12 cellular contexts compared by ENCODE assay signal in the genomic region with DNA sequence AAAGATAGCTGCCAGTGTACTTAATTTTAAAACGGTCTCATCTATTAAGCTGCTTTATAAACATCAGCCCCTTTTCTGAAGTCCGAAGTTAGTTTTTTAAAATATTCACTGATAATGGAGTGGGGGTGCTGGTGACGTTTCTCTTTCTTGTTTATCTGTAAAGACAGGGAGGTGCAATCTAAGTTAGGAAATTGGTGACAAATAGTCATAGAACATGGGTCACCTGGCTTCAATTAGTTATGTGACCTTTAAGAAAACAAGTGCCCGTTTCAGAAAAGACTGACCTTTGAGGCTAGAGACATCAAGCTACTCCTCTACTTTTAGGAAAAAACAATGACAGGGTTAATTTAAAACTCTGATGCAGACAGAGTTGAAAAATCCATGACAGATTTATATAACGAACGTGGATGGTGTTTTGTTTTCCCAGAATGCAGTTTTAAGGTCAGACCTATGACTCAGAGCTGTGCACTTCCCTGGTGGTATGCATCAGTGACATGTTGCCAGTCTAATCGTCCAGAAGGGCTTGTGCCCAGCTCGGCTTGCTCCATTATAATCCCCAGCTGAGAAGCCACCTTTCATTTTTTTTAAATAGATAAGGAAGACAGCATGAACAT. TPM values are rescaled to one million over a fixed set of nuclear protein-coding genes. Genes with fewer than 3 reads are reported as not detected.
A peak's percentile ranks its signal among the peaks of the same experiment; 100 is the strongest.
DNase-seq lines count a peak whose midpoint lies in the region; ATAC-seq, FAIRE-seq and TF ChIP-seq lines count a peak whose summit lies in the region.
"Had no signal": no experiment of that assay in that cellular context is flagged by ENCODE, and none has a peak within 500 bp of the region (broad histone marks: within the 10 kb centered on the region; RNA-seq: fewer than 3 reads in every experiment).

No MANE protein-coding gene starts in this region.

- H3K4me3 Mint-ChIP-seq in chondrocyte (ENCODE audit: unreplicated experiment), result peak overlapping the region; percentile 2
- H3K4me3 Mint-ChIP-seq: endodermal cell had no signal

- TF ChIP-seq CTCF in chondrocyte (IDR thresholded peaks at IDR 0.05) (no peak), HepG2 (CRISPR knock-in tag; IDR thresholded peaks at IDR 0.05) (no peak)

- H3K4me2 ChIP-seq in HepG2 (ENCODE audit: low read depth, low read length), result no peak overlapping the region; the same call in 1 of the 2 replicates

- POLR2A ChIA-PET in HepG2 (lab: Yijun Ruan, JAX), result no interaction called here

- no peak overlapping the region for H3K27ac ChIP-seq in HepG2 (ENCODE audit: extremely low read length, insufficient read depth, low read length)
- H3K27ac ChIP-seq: upper lobe of right lung had no signal

- CTCF ChIA-PET in HepG2 (lab: Yijun Ruan, JAX; ENCODE audit: low intra/inter-chr PET ratio, low total read pairs), result no interaction called here

- no peak for TF ChIP-seq RAD21 in HepG2 (CRISPR knock-in tag; IDR thresholded peaks at IDR 0.05)

- H3K4me1 Mint-ChIP-seq in chondrocyte (ENCODE audit: low read depth), result peaks cover 74% of the 10 kb centered on the region
- H3K4me1 Mint-ChIP-seq: endodermal cell had no signal

- no peaks in the 10 kb centered on the region for H4K20me1 ChIP-seq in HepG2 (ENCODE audit: insufficient read depth, low read length)

- BruUV-seq in HepG2 (replicated peaks; lab: Mats Ljungman, UMichigan), result no TSS peak

- no peaks in the 10 kb centered on the region for H3K79me2 ChIP-seq in HepG2 (ENCODE audit: insufficient read depth, low read length)

- no peak for TF ChIP-seq POLR2A in HepG2 (IDR thresholded peaks at IDR 0.05; ENCODE audit: insufficient read depth in 1 of 2, low read depth in 2 of 2, low read length in 2 of 2)

- H3K4me3 ChIP-seq in HepG2 (replicated peaks in 1 of 3; ENCODE audit: insufficient read depth in 1 of 3, low read depth in 2 of 3, low read length in 3 of 3), result no peak overlapping the region
- H3K4me3 ChIP-seq: upper lobe of right lung had no signal

- ATAC-seq in HepG2 (no peak), HG02623 (IDR thresholded peaks at IDR 0.05; ENCODE audit: unreplicated experiment) (no peak)
- ATAC-seq: upper lobe of right lung had no signal

- intact Hi-C loops in HepG2 (cut with micrococcal nuclease; ENCODE audit: unreplicated experiment), result no loop called here

- no peaks in the 10 kb centered on the region for H3K9me3 Mint-ChIP-seq in chondrocyte (ENCODE audit: low read depth)

- TF ChIP-seq EP300 in HepG2 (IDR thresholded peaks at IDR 0.05; ENCODE audit: low read depth in 2 of 2, low read length in 2 of 2) (no peak), HepG2 (CRISPR knock-in tag; IDR thresholded peaks at IDR 0.05; ENCODE audit: borderline replicate concordance) (no peak)

- no peaks in the 10 kb centered on the region for H3K9me3 ChIP-seq in HepG2 (ENCODE audit: low read length)
- H3K9me3 ChIP-seq: upper lobe of right lung had no signal

- H3K9ac ChIP-seq in HepG2 (ENCODE audit: insufficient read depth, low read depth, low read length), result no peak overlapping the region

- in situ Hi-C loops in HepG2 (cut with HindIII; ENCODE audit: extremely low pct_ligation_motif_present, low pct_unique_long_range_greater_than_20kb), result no loop called here

- WGBS in HepG2 (ENCODE audit: low lambda C conversion rate), result 2% methylated on average over 6 of the region's 8 CpGs

- no peaks in the 10 kb centered on the region for H3K27me3 Mint-ChIP-seq in chondrocyte (ENCODE audit: low read depth)

- H3K36me3 Mint-ChIP-seq in chondrocyte (ENCODE audit: low read depth), result peaks cover 7% of the 10 kb centered on the region

- DNase-seq in NCI-H446 treated with DMSO at 0.1 percent for 48 hours (lab: John Stamatoyannopoulos, UW) (peak; percentile 9), NCI-H446 (lab: John Stamatoyannopoulos, UW) (no peak), chondrocyte (ENCODE audit: low spot score) (no peak), HepG2 (ENCODE audit: low spot score) (no peak), urothelium cell line (ENCODE audit: low spot score) (peak; percentile 12), NCI-H748 treated with DMSO at 0.1 percent for 48 hours (lab: John Stamatoyannopoulos, UW) (no peak)
- no peak for DNase-seq in stimulated activated CD4-positive, alpha-beta T cell treated with anti-CD3 and anti-CD28 coated beads, Interleukin-12 subunit alpha, Interleukin-12 subunit beta, amount 100 ng/mL, for 4 hours
- DNase-seq: activated gamma-delta T cell, endodermal cell, NCI-H1417, upper lobe of right lung had no signal

- no peak overlapping the region for H2AFZ ChIP-seq in HepG2 (ENCODE audit: low read length)

- H3K4me1 ChIP-seq in HepG2 (ENCODE audit: insufficient read depth, low read length), result no peaks in the 10 kb centered on the region

- no peaks in the 10 kb centered on the region for H3K36me3 ChIP-seq in HepG2 (replicated peaks in 1 of 2; ENCODE audit: control insufficient read depth in 1 of 2, insufficient read depth in 2 of 2, low read length in 2 of 2)
- H3K36me3 ChIP-seq: upper lobe of right lung had no signal

- FAIRE-seq in HepG2 (lab: Jason Lieb, UNC) (no peak), urothelium cell line (lab: Jason Lieb, UNC) (no peak)

- H3K27me3 ChIP-seq in HepG2 (ENCODE audit: control insufficient read depth in 1 of 2, insufficient read depth in 2 of 2, low read length in 2 of 2), result no peaks in the 10 kb centered on the region
- H3K27me3 ChIP-seq: upper lobe of right lung had no signal

- peak overlapping the region; percentile 85 for H3K27ac Mint-ChIP-seq in chondrocyte (ENCODE audit: unreplicated experiment)
- H3K27ac Mint-ChIP-seq: endodermal cell had no signal

TF ChIP-seq in HepG2, 621 proteins besides CTCF, POLR2A, EP300 and RAD21:
- TF ChIP-seq RFX5 (IDR thresholded peaks at IDR 0.05; ENCODE audit: low read depth, low read length), result no peak
- 0 out of 2 replicates have a peak, but pooled peaks have one; percentile 16 for TF ChIP-seq FOSL2 (CRISPR knock-in tag; IDR thresholded peaks at IDR 0.05)

RNA-seq across cellular contexts. Expression of a gene that starts 38.2 kb away (rescaled TPM):
- total RNA-seq in chondrocyte (744 to 1,032 TPM (median 1,007 TPM) in 3 replicates), HepG2 (2016; rRNA removed; fragmentation: Illumina TruSeq; extraction: Trizol) (not detected in 2 replicates)
- total RNA-seq in HepG2 (2016; cell fraction: cytosol; rRNA removed; fragmentation: Illumina TruSeq; extraction: Trizol; ENCODE audit: low read depth), result not detected in 2 replicates
- not detected in 2 replicates for total RNA-seq in HepG2 (2016; cell fraction: insoluble cytoplasmic fraction; rRNA removed; fragmentation: Illumina TruSeq; extraction: Trizol)
- not detected in 2 replicates for total RNA-seq in HepG2 (2016; cell fraction: membrane; rRNA removed; fragmentation: Illumina TruSeq; extraction: Trizol)
- total RNA-seq in HepG2 (2016; cell fraction: nucleus; rRNA removed; fragmentation: Illumina TruSeq; extraction: Trizol), result not detected in 2 replicates
- polyA plus RNA-seq in HepG2 (2011; rRNA removed), result 0.24 and 0.33 TPM in 2 replicates
- polyA plus RNA-seq in HepG2 (2011; cell fraction: cytosol; rRNA removed), result 0.15 and 0.18 TPM in 2 replicates
- polyA plus RNA-seq in HepG2 (2011; cell fraction: nucleus; rRNA removed), result 0.14 and 0.18 TPM in 2 replicates
- 0.28 TPM in 1 of 2 replicates, not detected in the other for polyA plus RNA-seq in HepG2 (2012)
- polyA plus RNA-seq in HepG2 (2016; cell fraction: cytosol; fragmentation: Illumina TruSeq; extraction: Trizol; ENCODE audit: low read depth), result not detected in 2 replicates
- polyA plus RNA-seq in HepG2 (2016; cell fraction: insoluble cytoplasmic fraction; fragmentation: Illumina TruSeq; extraction: Trizol; ENCODE audit: low read depth), result 0.11 TPM in 1 of 2 replicates, not detected in the other
- polyA plus RNA-seq in HepG2 (2016; cell fraction: membrane; fragmentation: Illumina TruSeq; extraction: Trizol; ENCODE audit: low read depth), result 0.07 TPM in 1 of 2 replicates, not detected in the other
- not detected in 2 replicates for polyA plus RNA-seq in HepG2 (2016; cell fraction: nucleus; fragmentation: Illumina TruSeq; extraction: Trizol; ENCODE audit: insufficient read depth, low read depth)
- polyA minus RNA-seq in HepG2 (2011; rRNA and poly(A)+ RNA removed; ENCODE audit: low replicate concordance), result 1.0 and 84.7 TPM in 2 replicates
- 0.40 TPM in 1 of 2 replicates, not detected in the other for polyA minus RNA-seq in HepG2 (2011; cell fraction: cytosol; rRNA and poly(A)+ RNA removed)
- polyA minus RNA-seq in HepG2 (2011; cell fraction: nucleus; rRNA and poly(A)+ RNA removed), result 0.62 and 0.90 TPM in 2 replicates

Comparison
In these comparisons a context has a peak if more than half of its experiments do, and no peak if none do; other contexts are left out.
1. DNase-seq: peak in NCI-H446 treated with DMSO at 0.1 percent for 48 hours (single experiment) and urothelium cell line (single experiment); none in NCI-H446 (0 of 2), chondrocyte (single experiment), HepG2 (single experiment), stimulated activated CD4-positive, alpha-beta T cell treated with anti-CD3 and anti-CD28 coated beads, Interleukin-12 subunit alpha, Interleukin-12 subunit beta, amount 100 ng/mL, for 4 hours (single experiment) and NCI-H748 treated with DMSO at 0.1 percent for 48 hours (single experiment).
2. RNA of a gene that starts 38.2 kb away (total RNA-seq): 744 to 1,032 TPM in chondrocyte; not detected in HepG2; every median in the first group is over 100 times any median in the second.